Comparison of ENCODE assay signal across 8 cellular contexts in the genomic region with DNA sequence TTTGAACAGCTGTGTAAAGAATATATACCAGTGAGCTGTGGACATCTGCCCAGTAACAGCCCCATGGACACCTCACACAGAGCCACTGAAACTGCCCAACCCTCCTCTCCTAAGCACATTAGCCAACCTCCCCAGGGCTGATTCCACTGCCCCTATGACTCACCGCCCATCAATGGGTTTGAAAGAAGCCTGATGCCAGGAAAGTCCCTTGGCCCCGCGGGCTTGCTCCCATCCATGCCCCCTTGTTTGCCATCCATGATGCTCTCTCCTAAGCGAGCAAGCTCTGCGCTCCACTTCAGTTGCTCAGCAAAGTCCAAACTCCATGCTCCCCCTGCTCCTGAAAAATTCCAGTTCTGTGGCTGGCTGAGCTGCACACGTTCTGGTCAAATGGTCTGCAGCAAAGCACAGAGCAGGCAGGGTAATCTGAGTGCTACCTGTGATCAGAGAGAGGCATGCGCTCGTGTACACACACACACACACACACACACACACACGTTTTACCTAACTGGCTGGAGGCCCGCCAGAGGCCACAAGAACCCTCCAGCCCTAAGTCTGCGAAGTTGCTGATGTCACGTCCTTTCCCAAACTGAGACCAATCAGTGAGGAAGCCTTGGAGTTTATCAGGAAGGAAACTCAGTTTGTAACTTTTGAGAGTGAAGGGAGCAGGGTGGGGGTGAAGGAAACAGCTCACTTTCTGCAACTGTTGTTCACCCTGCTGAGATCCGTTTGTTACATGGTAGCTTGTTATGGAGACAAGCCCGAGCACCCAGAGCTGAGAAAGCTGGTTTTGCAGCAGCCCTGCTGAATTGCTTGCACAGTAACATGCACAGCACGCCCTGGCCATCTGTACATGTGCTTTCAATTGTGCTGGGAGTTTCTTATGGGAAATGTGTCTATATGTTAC. TPM values are rescaled to one million over a fixed set of nuclear protein-coding genes. Genes with fewer than 3 reads are reported as not detected.
DNase-seq lines count a peak whose midpoint lies in the region; TF ChIP-seq lines count a peak whose summit lies in the region.

A gene with protein sequence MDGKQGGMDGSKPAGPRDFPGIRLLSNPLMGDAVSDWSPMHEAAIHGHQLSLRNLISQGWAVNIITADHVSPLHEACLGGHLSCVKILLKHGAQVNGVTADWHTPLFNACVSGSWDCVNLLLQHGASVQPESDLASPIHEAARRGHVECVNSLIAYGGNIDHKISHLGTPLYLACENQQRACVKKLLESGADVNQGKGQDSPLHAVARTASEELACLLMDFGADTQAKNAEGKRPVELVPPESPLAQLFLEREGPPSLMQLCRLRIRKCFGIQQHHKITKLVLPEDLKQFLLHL (minus strand): TSS at position 466 of the 904 bp plus-strand sequence. CDS start 209 bp downstream, at position 257.

- H3K56ac ChIP-seq in mesendoderm (ENCODE audit: low read length): no peak within 1 kb of the TSS

- no peaks in the 10 kb centered on the region for H3K79me1 ChIP-seq in mesendoderm (ENCODE audit: low read length)

- H3K4ac ChIP-seq in mesendoderm (ENCODE audit: low read depth, low read length): no peak within 1 kb of the TSS

- peak within 1 kb of the TSS; percentile 80 for H3K4me3 Mint-ChIP-seq in HFFc6
- H3K4me3 Mint-ChIP-seq in dendritic cell treated with granulocyte-macrophage colony-stimulating factor and Interleukin-4, amounts not matched to agents 40 ng/mL and 50 ng/mL, for 4 days: peak within 1 kb of the TSS; percentile 23

- H3K36me3 ChIP-seq in mesendoderm (ENCODE audit: control insufficient read depth, insufficient read depth, low read length) (no peaks in the 10 kb centered on the region), OCI-LY7 (ENCODE audit: insufficient read depth, low read length) (no peaks in the 10 kb centered on the region)

- peak within 1 kb of the TSS; percentile 70 for H3K27ac Mint-ChIP-seq in HFFc6
- H3K27ac Mint-ChIP-seq in dendritic cell treated with granulocyte-macrophage colony-stimulating factor and Interleukin-4, amounts not matched to agents 40 ng/mL and 50 ng/mL, for 4 days: no peak within 1 kb of the TSS

- H4K20me1 ChIP-seq in OCI-LY7 (ENCODE audit: insufficient read depth, low read length): no peaks in the 10 kb centered on the region

- peaks cover 3% of the 10 kb centered on the region for H3K27me3 Mint-ChIP-seq in HFFc6 (ENCODE audit: insufficient read depth)
- H3K27me3 Mint-ChIP-seq in dendritic cell treated with granulocyte-macrophage colony-stimulating factor and Interleukin-4, amounts not matched to agents 40 ng/mL and 50 ng/mL, for 4 days: no peaks in the 10 kb centered on the region

- no TSS peak for BruUV-seq in OCI-LY7 (replicated peaks; lab: Mats Ljungman, UMichigan)

- H2AK5ac ChIP-seq in mesendoderm (ENCODE audit: low read length): no peak within 1 kb of the TSS

- H3K4me3 ChIP-seq in mesendoderm (ENCODE audit: low read length) (no peak within 1 kb of the TSS), OCI-LY7 (ENCODE audit: low read depth, low read length, poor library complexity, severe bottlenecking) (no peak within 1 kb of the TSS)

- H3K4me1 ChIP-seq in mesendoderm (ENCODE audit: control insufficient read depth, low read depth, low read length): no peaks in the 10 kb centered on the region
- H3K4me1 ChIP-seq in OCI-LY7 (ENCODE audit: insufficient read depth, low read length, poor library complexity, severe bottlenecking): no peaks in the 10 kb centered on the region

- no peak within 1 kb of the TSS for H2BK15ac ChIP-seq in mesendoderm (replicated peaks; ENCODE audit: low read depth)

- H3K9me3 Mint-ChIP-seq in HFFc6: no peaks in the 10 kb centered on the region
- H3K9me3 Mint-ChIP-seq in dendritic cell treated with granulocyte-macrophage colony-stimulating factor and Interleukin-4, amounts not matched to agents 40 ng/mL and 50 ng/mL, for 4 days: no peaks in the 10 kb centered on the region

- H3K4me1 Mint-ChIP-seq in HFFc6 (ENCODE audit: low read depth): peaks cover 14% of the 10 kb centered on the region
- peaks cover 6% of the 10 kb centered on the region for H3K4me1 Mint-ChIP-seq in dendritic cell treated with granulocyte-macrophage colony-stimulating factor and Interleukin-4, amounts not matched to agents 40 ng/mL and 50 ng/mL, for 4 days (ENCODE audit: low read depth)

- no peak within 1 kb of the TSS for H2AFZ ChIP-seq in OCI-LY7 (ENCODE audit: low read length)

- POLR2A ChIA-PET in OCI-LY7 (lab: Charles Lee): no interaction called here

- no peaks in the 10 kb centered on the region for H3K27me3 ChIP-seq in mesendoderm (ENCODE audit: insufficient read depth, low read length, poor library complexity)

- H3K9me3 ChIP-seq in OCI-LY7 (ENCODE audit: low read length): no peaks in the 10 kb centered on the region

- no peak within 1 kb of the TSS for H3K23ac ChIP-seq in mesendoderm (ENCODE audit: low read length)

- no CpG with 5 or more reads among the region's 15 CpGs for WGBS in mesendoderm (ENCODE audit: extremely low coverage, insufficient coverage, low lambda C conversion rate)

- intact Hi-C loops in dendritic cell treated with granulocyte-macrophage colony-stimulating factor and Interleukin-4, amounts not matched to agents 40 ng/mL and 50 ng/mL, for 4 days (cut with micrococcal nuclease): no loop called here
- intact Hi-C loops in OCI-LY7 (cut with micrococcal nuclease; ENCODE audit: unreplicated experiment): no loop called here

- no peaks in the 10 kb centered on the region for H3K9me2 ChIP-seq in OCI-LY7 (ENCODE audit: insufficient read depth, low read length)

- no peak within 1 kb of the TSS for H3K9ac ChIP-seq in mesendoderm (ENCODE audit: low read length)

- H4K8ac ChIP-seq in mesendoderm (ENCODE audit: low read depth, low read length): no peak within 1 kb of the TSS

- no peak within 1 kb of the TSS for H2BK5ac ChIP-seq in mesendoderm (ENCODE audit: low read length)

- CTCF ChIA-PET in OCI-LY7 (lab: Charles Lee; ENCODE audit: unreplicated experiment): no interaction called here

- H4K5ac ChIP-seq in mesendoderm (ENCODE audit: low read length): no peak within 1 kb of the TSS

- no peaks in the 10 kb centered on the region for H3K36me3 Mint-ChIP-seq in HFFc6 (ENCODE audit: low read depth)
- H3K36me3 Mint-ChIP-seq in dendritic cell treated with granulocyte-macrophage colony-stimulating factor and Interleukin-4, amounts not matched to agents 40 ng/mL and 50 ng/mL, for 4 days (ENCODE audit: low read depth): no peaks in the 10 kb centered on the region

- H3K27ac ChIP-seq in mesendoderm (ENCODE audit: low read depth, low read length) (no peak within 1 kb of the TSS), OCI-LY7 (ENCODE audit: low read depth, low read length, poor library complexity, severe bottlenecking) (no peak within 1 kb of the TSS)

- H3K4me2 ChIP-seq in mesendoderm (ENCODE audit: low read length) (no peak within 1 kb of the TSS), OCI-LY7 (ENCODE audit: low read length) (no peak within 1 kb of the TSS)

- peak; percentile 87 for DNase-seq in ELF-1 (ENCODE audit: low read depth, low spot score)
- peak; percentile 50 for DNase-seq in HFFc6
- DNase-seq in SHP77 treated with DMSO at 0.1 percent for 48 hours (lab: John Stamatoyannopoulos, UW): peak; percentile 1
- peak; percentile 45 for DNase-seq in mesendoderm
- no peak for DNase-seq in effector CD4-positive, alpha-beta T cell
- DNase-seq in NCI-H82 (lab: John Stamatoyannopoulos, UW): no peak
- no peak for DNase-seq in OCI-LY7 (ENCODE audit: low spot score)

- no peak within 1 kb of the TSS for H3K18ac ChIP-seq in mesendoderm (ENCODE audit: low read length)

- H3K79me2 ChIP-seq in mesendoderm (ENCODE audit: control insufficient read depth, insufficient read depth, low read length) (no peaks in the 10 kb centered on the region), OCI-LY7 (ENCODE audit: insufficient read depth, low read depth, low read length) (no peaks in the 10 kb centered on the region)

- H2BK120ac ChIP-seq in mesendoderm (ENCODE audit: low read depth, low read length): no peak within 1 kb of the TSS

- TF ChIP-seq CTCF in HFFc6 (IDR thresholded peaks at IDR 0.05) (no peak), OCI-LY7 (conservative IDR thresholded peaks at IDR 0.05; ENCODE audit: low read length) (no peak)

RNA-seq across cellular contexts. Expression of the gene that starts here (rescaled TPM):
- under 1 TPM; 0.41 to 0.94 (median 0.58) TPM for total RNA-seq in HFFc6 (2021; fragmentation: NEBNext Ultra II Directional; extraction: Animal tissue kit (Norgen Biotek cat#: 25700))
- 0.84 TPM for polyA plus RNA-seq in mesendoderm (2013, experiment 1 of 2)
- 0.52 TPM for polyA plus RNA-seq in mesendoderm (2013, experiment 2 of 2)
- not detected in 2 replicates for total RNA-seq in OCI-LY7 (2014; rRNA removed; shearing (Covaris generic))
- not detected in 2 replicates for total RNA-seq in OCI-LY7 (2022)

Comparison
In these comparisons a context has a peak if more than half of its experiments do, and no peak if none do; other contexts are left out.
1. Peak in DNase-seq in HFFc6; RNA of the gene not detected or under 1 TPM.
2. DNase-seq: peak in ELF-1 (single experiment), SHP77 treated with DMSO at 0.1 percent for 48 hours (single experiment) and mesendoderm (single experiment); none in effector CD4-positive, alpha-beta T cell (single experiment), NCI-H82 (single experiment) and OCI-LY7 (single experiment).